1 cellular context compared by ENCODE assay signal in genomic region chr16:50520451-50521245, GRCh38.
TF ChIP-seq lines count a peak whose summit lies in the region.

No MANE protein-coding gene starts in this region.

TF ChIP-seq in HepG2, 621 proteins besides CTCF, POLR2A, EP300 and RAD21 (continued from another document and continues in another):
- TF ChIP-seq ZNF609 (CRISPR knock-in tag; IDR thresholded peaks at IDR 0.05; ENCODE audit: borderline replicate concordance) (peak; percentile 98), KLF15 (CRISPR knock-in tag; IDR thresholded peaks at IDR 0.05; ENCODE audit: borderline replicate concordance) (no peak), FOXJ3 (CRISPR knock-in tag; IDR thresholded peaks at IDR 0.05; ENCODE audit: borderline replicate concordance) (no peak), ZSCAN12 (CRISPR knock-in tag; IDR thresholded peaks at IDR 0.05) (no peak), RBM39 (IDR thresholded peaks at IDR 0.05; ENCODE audit: low read depth, low read length, poor library complexity, severe bottlenecking) (peak; percentile 61), SAP130 (CRISPR knock-in tag; IDR thresholded peaks at IDR 0.05; ENCODE audit: low read depth) (peak; percentile 90), NR1H2 (CRISPR knock-in tag; IDR thresholded peaks at IDR 0.05; ENCODE audit: borderline replicate concordance, low read depth) (no peak), RARA (CRISPR knock-in tag; IDR thresholded peaks at IDR 0.05) (peak; percentile 95), MBNL3 (CRISPR knock-in tag; conservative IDR thresholded peaks at IDR 0.05) (no peak), ZNF230 (CRISPR knock-in tag; IDR thresholded peaks at IDR 0.05) (no peak), ZNF780A (CRISPR knock-in tag; IDR thresholded peaks at IDR 0.05) (0 out of 2 replicates have a peak, but pooled peaks have one; percentile 14), ZNF512 (CRISPR knock-in tag; IDR thresholded peaks at IDR 0.05) (peak; percentile 99), ZNF503 (CRISPR knock-in tag; IDR thresholded peaks at IDR 0.05) (peak; percentile 93; the same call in 1 of the 2 replicates), ZMYM4 (CRISPR knock-in tag; IDR thresholded peaks at IDR 0.05) (peak; percentile 79), ZNF792 (CRISPR knock-in tag; IDR thresholded peaks at IDR 0.05) (peak; percentile 99), ATF7 (IDR thresholded peaks at IDR 0.05) (peak; percentile 25; the same call in 1 of the 2 replicates), ATF7 (CRISPR knock-in tag; IDR thresholded peaks at IDR 0.05) (peak; percentile 94), JUNB (CRISPR knock-in tag; IDR thresholded peaks at IDR 0.05; ENCODE audit: borderline replicate concordance) (no peak), ZBTB14 (CRISPR knock-in tag; IDR thresholded peaks at IDR 0.05) (no peak), PRMT3 (CRISPR knock-in tag; IDR thresholded peaks at IDR 0.05; ENCODE audit: borderline replicate concordance, low read depth) (no peak; the same call in 1 of the 2 replicates), GMEB1 (CRISPR knock-in tag; IDR thresholded peaks at IDR 0.05; ENCODE audit: borderline replicate concordance) (no peak), IKZF4 (CRISPR knock-in tag; IDR thresholded peaks at IDR 0.05; ENCODE audit: borderline replicate concordance, low read depth, not compliant biosample characterization) (no peak), ZNF510 (CRISPR knock-in tag; IDR thresholded peaks at IDR 0.05; ENCODE audit: low read depth) (no peak), ZBTB7B (CRISPR knock-in tag; IDR thresholded peaks at IDR 0.05) (peak; percentile 98), KLF13 (CRISPR knock-in tag; IDR thresholded peaks at IDR 0.05) (no peak), ZNF761 (CRISPR knock-in tag; conservative IDR thresholded peaks at IDR 0.05) (0 out of 2 replicates have a peak, but pooled peaks have one; percentile 35), FOXO4 (CRISPR knock-in tag; conservative IDR thresholded peaks at IDR 0.05) (no peak), HNRNPK (IDR thresholded peaks at IDR 0.05; ENCODE audit: low read depth, low read length, poor library complexity, severe bottlenecking) (no peak), ZBTB44 (CRISPR knock-in tag; IDR thresholded peaks at IDR 0.05) (peak; percentile 52; the same call in 1 of the 2 replicates), STAG1 (CRISPR knock-in tag; IDR thresholded peaks at IDR 0.05) (peak; percentile 32), ATF3 (CRISPR knock-in tag; IDR thresholded peaks at IDR 0.05) (peak; percentile 93), ZNF12 (CRISPR knock-in tag; IDR thresholded peaks at IDR 0.05) (peak; percentile 70; the same call in 1 of the 2 replicates), ZHX2 (IDR thresholded peaks at IDR 0.05; ENCODE audit: low read depth) (0 out of 2 replicates have a peak, but pooled peaks have one; percentile 51), ZHX2 (CRISPR knock-in tag; IDR thresholded peaks at IDR 0.05; ENCODE audit: borderline replicate concordance) (no peak), ZNF260 (CRISPR knock-in tag; IDR thresholded peaks at IDR 0.05; ENCODE audit: borderline replicate concordance, low read depth) (no peak), ARID2 (CRISPR knock-in tag; IDR thresholded peaks at IDR 0.05; ENCODE audit: borderline replicate concordance) (no peak), PTBP1 (IDR thresholded peaks at IDR 0.05; ENCODE audit: low read depth, low read length, poor library complexity, severe bottlenecking) (no peak), ATF7-NPFF (CRISPR knock-in tag; IDR thresholded peaks at IDR 0.05; ENCODE audit: low read depth) (no peak), RARG (CRISPR knock-in tag; IDR thresholded peaks at IDR 0.05; ENCODE audit: low read depth) (no peak), PHF8 (CRISPR knock-in tag; IDR thresholded peaks at IDR 0.05) (0 out of 2 replicates have a peak, but pooled peaks have one; percentile 25)
